ENCODE assay signal across 10 cellular contexts in the genomic region with DNA sequence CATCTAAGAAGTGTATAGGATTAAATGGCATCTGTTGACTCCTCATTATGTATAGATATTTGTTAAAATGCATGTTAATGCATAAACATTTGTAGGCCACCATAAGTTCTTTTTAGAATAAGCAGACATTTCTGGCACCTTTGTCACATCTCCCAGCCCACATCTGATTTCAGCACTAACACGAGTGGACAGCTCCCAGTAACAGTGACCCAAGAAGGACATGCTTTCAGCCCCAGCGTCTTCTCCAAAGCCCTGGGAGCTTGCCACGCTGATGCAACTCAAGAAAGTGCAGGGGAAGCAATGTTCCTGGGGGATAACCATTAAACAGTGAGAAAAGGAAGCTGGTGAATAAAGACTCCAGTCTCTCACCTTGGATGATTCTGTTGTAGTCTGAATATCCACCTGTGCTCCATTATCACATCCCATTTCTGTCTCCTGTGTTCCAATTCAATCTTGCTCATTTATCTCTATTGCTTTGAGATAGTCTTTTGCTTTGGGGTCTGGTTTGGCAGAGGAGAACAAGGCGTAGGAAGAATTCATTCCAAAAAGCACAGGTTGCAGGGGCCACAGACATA.
DNase-seq lines count a peak whose midpoint lies in the region; ATAC-seq, FAIRE-seq and TF ChIP-seq lines count a peak whose summit lies in the region.
"Had no signal": no experiment of that assay in that cellular context is flagged by ENCODE, and none has a peak within 500 bp of the region (broad histone marks: within the 10 kb centered on the region; RNA-seq: fewer than 3 reads in every experiment).

No MANE protein-coding gene starts in this region.

- H3K4me2 ChIP-seq in Karpas-422 (ENCODE audit: low read depth, low read length, poor library complexity, severe bottlenecking) (no peak overlapping the region), K562 (ENCODE audit: insufficient read depth, low read length) (no peak overlapping the region)

- WGBS in K562 (ENCODE audit: insufficient coverage, low coverage, missing lambda C conversion rate): 0% methylated on average over 4 of the region's 4 CpGs

- in situ Hi-C loops in K562 (cut with MboI): no loop called here

- no peak overlapping the region for H3K27ac Mint-ChIP-seq in neural crest cell (ENCODE audit: unreplicated experiment)

- H2AFZ ChIP-seq in Karpas-422 (ENCODE audit: low read length) (no peak overlapping the region), K562 (ENCODE audit: low read depth, low read length) (no peak overlapping the region)

- no peak for FAIRE-seq in K562 (lab: Jason Lieb, UNC)

- H3K27me3 ChIP-seq in Karpas-422 (ENCODE audit: low read length) (no peaks in the 10 kb centered on the region), K562 (ENCODE audit: control insufficient read depth in 2 of 2, insufficient read depth in 2 of 2, low read length in 2 of 2) (no peaks in the 10 kb centered on the region)

- H3K9me3 ChIP-seq in Karpas-422 (ENCODE audit: low read length) (no peaks in the 10 kb centered on the region), K562 (replicated peaks; ENCODE audit: control insufficient read depth, insufficient read depth, low read depth, low read length) (no peaks in the 10 kb centered on the region)

- H3K27me3 Mint-ChIP-seq in neural crest cell (ENCODE audit: low read depth): peaks cover 40% of the 10 kb centered on the region

- no peaks in the 10 kb centered on the region for H3K36me3 Mint-ChIP-seq in neural crest cell (ENCODE audit: low read depth)

- no peaks in the 10 kb centered on the region for H3K9me3 Mint-ChIP-seq in neural crest cell

- CTCF ChIA-PET in K562 (lab: Yijun Ruan, JAX; ENCODE audit: low intra/inter-chr PET ratio): no interaction called here

- TF ChIP-seq CTCF in K562 (IDR thresholded peaks at IDR 0.05 in 2 of 3, conservative IDR thresholded peaks at IDR 0.05 in 1 of 3; ENCODE audit: insufficient read depth in 2 of 3, low read depth in 1 of 3, low read length in 3 of 3) (no peak), neural crest cell (conservative IDR thresholded peaks at IDR 0.05) (no peak)

- peaks cover 5% of the 10 kb centered on the region; the same call in 1 of the 2 replicates for H3K9me2 ChIP-seq in Karpas-422 (replicated peaks; ENCODE audit: insufficient read depth, low read length)

- H3K79me2 ChIP-seq in Karpas-422 (ENCODE audit: low read length) (no peaks in the 10 kb centered on the region), K562 (ENCODE audit: control insufficient read depth, insufficient read depth, low read length) (no peaks in the 10 kb centered on the region)

- no TSS peak for BruUV-seq in K562 (replicated peaks; lab: Mats Ljungman, UMichigan)

- no peaks in the 10 kb centered on the region for H3K4me1 Mint-ChIP-seq in neural crest cell

- no peak for TF ChIP-seq RAD21 in K562 (CRISPR knock-in tag; conservative IDR thresholded peaks at IDR 0.05 in 1 of 2, IDR thresholded peaks at IDR 0.05 in 1 of 2)

- no peak overlapping the region for H3K27ac ChIP-seq in Karpas-422 (ENCODE audit: low read length)
- no peak overlapping the region for H3K27ac ChIP-seq in K562 (ENCODE audit: extremely low read depth, low read depth, low read length)
- H3K27ac ChIP-seq: epithelial cell of prostate had no signal

- no peaks in the 10 kb centered on the region for H3K9me1 ChIP-seq in K562 (ENCODE audit: control insufficient read depth, insufficient read depth, low read length)

- no peak for TF ChIP-seq EP300 in K562 (IDR thresholded peaks at IDR 0.05; ENCODE audit: low read length)

- intact Hi-C loops in K562 (cut with micrococcal nuclease): no loop called here
- intact Hi-C loops in posterior vena cava (cut with DNase I): no loop called here

- H3K9ac ChIP-seq in Karpas-422 (ENCODE audit: low read length): no peak overlapping the region
- no peak overlapping the region for H3K9ac ChIP-seq in K562 (ENCODE audit: insufficient read depth in 1 of 2, low read depth in 2 of 2, low read length in 2 of 2)

- H3K4me1 ChIP-seq in Karpas-422 (ENCODE audit: low read length) (no peaks in the 10 kb centered on the region), K562 (replicated peaks in 1 of 2; ENCODE audit: control insufficient read depth in 2 of 2, insufficient read depth in 2 of 2, low read length in 2 of 2) (no peaks in the 10 kb centered on the region)

- POLR2A ChIA-PET in K562 (lab: Yijun Ruan, JAX): no interaction called here

- H3K36me3 ChIP-seq in Karpas-422 (ENCODE audit: insufficient read depth, low read length) (no peaks in the 10 kb centered on the region), K562 (ENCODE audit: control insufficient read depth, insufficient read depth, low read length) (no peaks in the 10 kb centered on the region)

- H3K4me3 Mint-ChIP-seq in neural crest cell: no peak overlapping the region

- peak; percentile 25 for DNase-seq in activated CD4-positive, alpha-beta T cell treated with anti-CD3 and anti-CD28 coated beads for 48 hours
- no peak for DNase-seq in activated CD4-positive, alpha-beta T cell treated with anti-CD3 and anti-CD28 coated beads, Interleukin-2, amount 50 U/mL, for 4 hours
- DNase-seq in Karpas-422 (peak; percentile 64), K562 (ENCODE audit: extremely low read depth in 1 of 4, low spot score in 3 of 4) (peak; percentile 20 to 44 (median 26)), neural crest cell (ENCODE audit: low read depth, low spot score) (peak; percentile 50), NCI-H1694 treated with DMSO at 0.1 percent for 48 hours (lab: John Stamatoyannopoulos, UW) (no peak), posterior vena cava (ENCODE audit: low spot score) (no peak)
- DNase-seq: NK-92 treated with Interleukin-12 subunit alpha and Interleukin-12 subunit beta, amount 100 ng/mL, for 24 hours had no signal

- H4K20me1 ChIP-seq in Karpas-422 (ENCODE audit: insufficient read depth, low read depth, low read length): no peaks in the 10 kb centered on the region
- H4K20me1 ChIP-seq in K562 (replicated peaks; ENCODE audit: control insufficient read depth, insufficient read depth, low read length): no peaks in the 10 kb centered on the region

- ATAC-seq in K562: no peak; the same call in 2 of the 3 replicates
- ATAC-seq in HG02571 (IDR thresholded peaks at IDR 0.05; ENCODE audit: unreplicated experiment): no peak

- no peak overlapping the region for H3K4me3 ChIP-seq in Karpas-422 (ENCODE audit: low read length)
- H3K4me3 ChIP-seq in K562: no peak overlapping the region

- no peak for TF ChIP-seq POLR2A in K562 (conservative IDR thresholded peaks at IDR 0.05)

TF ChIP-seq in K562, 482 proteins besides CTCF, POLR2A, EP300 and RAD21:
- TF ChIP-seq PRMT5 (CRISPR knock-in tag; IDR thresholded peaks at IDR 0.05): 0 out of 2 replicates have a peak, but pooled peaks have one; percentile 31
- TF ChIP-seq MIER1 (IDR thresholded peaks at IDR 0.05; ENCODE audit: low read depth): peak; percentile 91
- TF ChIP-seq ZNF316 (IDR thresholded peaks at IDR 0.05): no peak
- TF ChIP-seq ZFP36 (IDR thresholded peaks at IDR 0.05; ENCODE audit: low read depth, low read length, partially characterized antibody): no peak
- TF ChIP-seq GATAD2B (IDR thresholded peaks at IDR 0.05; ENCODE audit: borderline replicate concordance): no peak
- TF ChIP-seq, protein P1, sequence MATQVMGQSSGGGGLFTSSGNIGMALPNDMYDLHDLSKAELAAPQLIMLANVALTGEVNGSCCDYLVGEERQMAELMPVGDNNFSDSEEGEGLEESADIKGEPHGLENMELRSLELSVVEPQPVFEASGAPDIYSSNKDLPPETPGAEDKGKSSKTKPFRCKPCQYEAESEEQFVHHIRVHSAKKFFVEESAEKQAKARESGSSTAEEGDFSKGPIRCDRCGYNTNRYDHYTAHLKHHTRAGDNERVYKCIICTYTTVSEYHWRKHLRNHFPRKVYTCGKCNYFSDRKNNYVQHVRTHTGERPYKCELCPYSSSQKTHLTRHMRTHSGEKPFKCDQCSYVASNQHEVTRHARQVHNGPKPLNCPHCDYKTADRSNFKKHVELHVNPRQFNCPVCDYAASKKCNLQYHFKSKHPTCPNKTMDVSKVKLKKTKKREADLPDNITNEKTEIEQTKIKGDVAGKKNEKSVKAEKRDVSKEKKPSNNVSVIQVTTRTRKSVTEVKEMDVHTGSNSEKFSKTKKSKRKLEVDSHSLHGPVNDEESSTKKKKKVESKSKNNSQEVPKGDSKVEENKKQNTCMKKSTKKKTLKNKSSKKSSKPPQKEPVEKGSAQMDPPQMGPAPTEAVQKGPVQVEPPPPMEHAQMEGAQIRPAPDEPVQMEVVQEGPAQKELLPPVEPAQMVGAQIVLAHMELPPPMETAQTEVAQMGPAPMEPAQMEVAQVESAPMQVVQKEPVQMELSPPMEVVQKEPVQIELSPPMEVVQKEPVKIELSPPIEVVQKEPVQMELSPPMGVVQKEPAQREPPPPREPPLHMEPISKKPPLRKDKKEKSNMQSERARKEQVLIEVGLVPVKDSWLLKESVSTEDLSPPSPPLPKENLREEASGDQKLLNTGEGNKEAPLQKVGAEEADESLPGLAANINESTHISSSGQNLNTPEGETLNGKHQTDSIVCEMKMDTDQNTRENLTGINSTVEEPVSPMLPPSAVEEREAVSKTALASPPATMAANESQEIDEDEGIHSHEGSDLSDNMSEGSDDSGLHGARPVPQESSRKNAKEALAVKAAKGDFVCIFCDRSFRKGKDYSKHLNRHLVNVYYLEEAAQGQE (CRISPR knock-in tag; IDR thresholded peaks at IDR 0.05; ENCODE audit: low read depth): peak; percentile 94
- peak; percentile 96 for TF ChIP-seq EHMT2 (IDR thresholded peaks at IDR 0.05)
- 0 out of 4 replicates have a peak, but pooled peaks of 1 of the 2 experiments have one; percentile 24 for TF ChIP-seq RCOR1 (IDR thresholded peaks at IDR 0.05; ENCODE audit: borderline replicate concordance in 1 of 2, low read depth in 2 of 2, low read length in 2 of 2)
- TF ChIP-seq, protein P2, sequence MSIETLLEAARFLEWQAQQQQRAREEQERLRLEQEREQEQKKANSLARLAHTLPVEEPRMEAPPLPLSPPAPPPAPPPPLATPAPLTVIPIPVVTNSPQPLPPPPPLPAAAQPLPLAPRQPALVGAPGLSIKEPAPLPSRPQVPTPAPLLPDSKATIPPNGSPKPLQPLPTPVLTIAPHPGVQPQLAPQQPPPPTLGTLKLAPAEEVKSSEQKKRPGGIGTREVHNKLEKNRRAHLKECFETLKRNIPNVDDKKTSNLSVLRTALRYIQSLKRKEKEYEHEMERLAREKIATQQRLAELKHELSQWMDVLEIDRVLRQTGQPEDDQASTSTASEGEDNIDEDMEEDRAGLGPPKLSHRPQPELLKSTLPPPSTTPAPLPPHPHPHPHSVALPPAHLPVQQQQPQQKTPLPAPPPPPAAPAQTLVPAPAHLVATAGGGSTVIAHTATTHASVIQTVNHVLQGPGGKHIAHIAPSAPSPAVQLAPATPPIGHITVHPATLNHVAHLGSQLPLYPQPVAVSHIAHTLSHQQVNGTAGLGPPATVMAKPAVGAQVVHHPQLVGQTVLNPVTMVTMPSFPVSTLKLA (conservative IDR thresholded peaks at IDR 0.05): 0 out of 4 replicates have a peak, but pooled peaks of 1 of the 2 experiments have one; percentile 19
- peak; percentile 40; the same call in 1 of the 2 replicates for TF ChIP-seq ZNF766 (CRISPR knock-in tag; conservative IDR thresholded peaks at IDR 0.05)
- TF ChIP-seq CREBBP (IDR thresholded peaks at IDR 0.05; ENCODE audit: low read depth, low read length): no peak
- TF ChIP-seq DMBX1 (CRISPR knock-in tag; IDR thresholded peaks at IDR 0.05; ENCODE audit: borderline replicate concordance): peak; percentile 45; the same call in 1 of the 2 replicates

Comparison
In these comparisons a context has a peak if more than half of its experiments do, and no peak if none do; other contexts are left out.
1. DNase-seq: peak in activated CD4-positive, alpha-beta T cell treated with anti-CD3 and anti-CD28 coated beads for 48 hours (single experiment), Karpas-422 (single experiment), K562 (4 of 4) and neural crest cell (single experiment); none in activated CD4-positive, alpha-beta T cell treated with anti-CD3 and anti-CD28 coated beads, Interleukin-2, amount 50 U/mL, for 4 hours (0 of 2), NCI-H1694 treated with DMSO at 0.1 percent for 48 hours (single experiment) and posterior vena cava (single experiment).